Comparison of ENCODE assay signal across 23 cellular contexts in genomic region chr1:164343189-164343588, GRCh38.
"Had no signal": no experiment of that assay in that cellular context is flagged by ENCODE, and none has a peak within 500 bp of the region (broad histone marks: within the 10 kb centered on the region; RNA-seq: fewer than 3 reads in every experiment).

No MANE protein-coding gene starts in this region.

- ATAC-seq: HepG2, Panc1 had no signal

- DNase-seq: IMR-90, Kasumi-1, MM.1S, NCI-H1092, NCI-H1105 treated with DMSO at 0.1 percent for 48 hours, NCI-H1417 treated with DMSO at 0.1 percent for 48 hours, NCI-H146, NCI-H1694 treated with DMSO at 0.1 percent for 48 hours, NCI-H1930, NCI-H2081, NCI-H2107, NCI-H2227 treated with DMSO at 0.1 percent for 48 hours, NCI-H524 treated with DMSO at 0.1 percent for 48 hours, NCI-H69, NCI-H774, SHP77, SK-N-SH, SW 1271, T-helper 1 cell had no signal

- H3K4me2 ChIP-seq: KMS-11, SK-N-SH had no signal

- H3K9ac ChIP-seq: KMS-11, SK-N-SH had no signal

- H3K27ac ChIP-seq: KMS-11, RWPE1 had no signal

- H3K9me3 ChIP-seq: SK-N-SH had no signal
